In genomic region chr2:217164008-217164407, GRCh38 we compare ENCODE assay signal across 1 cellular context.
TF ChIP-seq lines count a peak whose summit lies in the region.

No MANE protein-coding gene starts in this region.

TF ChIP-seq in IMR-90, 13 proteins besides CTCF, POLR2A, EP300 and RAD21 (continued from another document):
- TF ChIP-seq, protein P1, sequence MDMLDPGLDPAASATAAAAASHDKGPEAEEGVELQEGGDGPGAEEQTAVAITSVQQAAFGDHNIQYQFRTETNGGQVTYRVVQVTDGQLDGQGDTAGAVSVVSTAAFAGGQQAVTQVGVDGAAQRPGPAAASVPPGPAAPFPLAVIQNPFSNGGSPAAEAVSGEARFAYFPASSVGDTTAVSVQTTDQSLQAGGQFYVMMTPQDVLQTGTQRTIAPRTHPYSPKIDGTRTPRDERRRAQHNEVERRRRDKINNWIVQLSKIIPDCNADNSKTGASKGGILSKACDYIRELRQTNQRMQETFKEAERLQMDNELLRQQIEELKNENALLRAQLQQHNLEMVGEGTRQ (IDR thresholded peaks at IDR 0.05; ENCODE audit: low read depth, low read length), result no peak
- TF ChIP-seq CEBPB (IDR thresholded peaks at IDR 0.05; ENCODE audit: low read depth, low read length) (no peak), MAZ (IDR thresholded peaks at IDR 0.05; ENCODE audit: borderline replicate concordance, low read depth, low read length) (no peak), MXI1 (IDR thresholded peaks at IDR 0.05; ENCODE audit: borderline replicate concordance, low read depth, low read length) (no peak), MAFK (IDR thresholded peaks at IDR 0.05; ENCODE audit: low read depth, low read length) (no peak), RCOR1 (IDR thresholded peaks at IDR 0.05; ENCODE audit: insufficient replicate concordance, low read length) (no peak)
- TF ChIP-seq, protein P2, sequence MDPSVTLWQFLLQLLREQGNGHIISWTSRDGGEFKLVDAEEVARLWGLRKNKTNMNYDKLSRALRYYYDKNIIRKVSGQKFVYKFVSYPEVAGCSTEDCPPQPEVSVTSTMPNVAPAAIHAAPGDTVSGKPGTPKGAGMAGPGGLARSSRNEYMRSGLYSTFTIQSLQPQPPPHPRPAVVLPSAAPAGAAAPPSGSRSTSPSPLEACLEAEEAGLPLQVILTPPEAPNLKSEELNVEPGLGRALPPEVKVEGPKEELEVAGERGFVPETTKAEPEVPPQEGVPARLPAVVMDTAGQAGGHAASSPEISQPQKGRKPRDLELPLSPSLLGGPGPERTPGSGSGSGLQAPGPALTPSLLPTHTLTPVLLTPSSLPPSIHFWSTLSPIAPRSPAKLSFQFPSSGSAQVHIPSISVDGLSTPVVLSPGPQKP (IDR thresholded peaks at IDR 0.05; ENCODE audit: borderline replicate concordance, low read depth, low read length), result no peak
